ENCODE assay signal across 25 cellular contexts in the genomic region with DNA sequence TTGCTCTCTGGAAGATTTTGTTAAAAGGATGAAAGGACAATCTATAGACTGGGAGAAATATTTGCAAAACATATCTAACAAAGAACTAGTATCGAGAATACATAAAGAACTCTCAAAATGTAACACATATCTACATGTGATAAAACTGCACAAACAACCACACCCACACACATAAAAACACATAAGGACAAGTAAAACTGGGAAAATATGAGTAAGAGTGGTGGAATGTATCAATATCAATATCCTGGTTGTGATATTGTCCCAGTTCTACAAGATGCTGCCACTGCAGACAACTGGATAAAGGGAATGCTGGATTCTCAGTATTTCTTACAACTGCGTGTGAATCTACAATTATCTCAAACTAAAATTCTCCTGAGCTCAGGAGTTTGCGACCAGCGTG. TPM values are rescaled to one million over a fixed set of nuclear protein-coding genes. Genes with fewer than 3 reads are reported as not detected.
DNase-seq lines count a peak whose midpoint lies in the region; ATAC-seq and TF ChIP-seq lines count a peak whose summit lies in the region.
"Had no signal": no experiment of that assay in that cellular context is flagged by ENCODE, and none has a peak within 500 bp of the region (broad histone marks: within the 10 kb centered on the region; RNA-seq: fewer than 3 reads in every experiment).

No MANE protein-coding gene starts in this region.

- H3K27me3 Mint-ChIP-seq in activated CD4-positive, alpha-beta T cell treated with anti-CD3 and anti-CD28 coated beads for 36 hours: no peaks in the 10 kb centered on the region
- H3K27me3 Mint-ChIP-seq in MCF 10A (ENCODE audit: insufficient read depth, unreplicated experiment): no peaks in the 10 kb centered on the region
- H3K27me3 Mint-ChIP-seq in activated T-helper 1 cell treated with anti-CD3 and anti-CD28 coated beads, Interleukin-12 subunit alpha, Interleukin-12 subunit beta, Interleukin-2, Interleukin-4 antibody, amounts not matched to agents 30 ng/mL and 10 ng/mL and 1 ng/mL, durations not matched to agents 14 hours and 24 hours and 36 hours (ENCODE audit: insufficient read depth): no peaks in the 10 kb centered on the region
- H3K27me3 Mint-ChIP-seq: CD8-positive, alpha-beta memory T cell had no signal

- no peak overlapping the region for H3K4me2 ChIP-seq in mammary epithelial cell (ENCODE audit: insufficient read depth, low read depth, low read length)
- H3K4me2 ChIP-seq: KMS-11 had no signal

- no peak for ATAC-seq in activated CD4-positive, alpha-beta T cell treated with anti-CD3 and anti-CD28 coated beads for 36 hours
- peak; percentile 57 for ATAC-seq in mucosa of descending colon
- ATAC-seq in HG03432 (IDR thresholded peaks at IDR 0.05; ENCODE audit: unreplicated experiment): no peak

- in situ Hi-C loops in mammary epithelial cell (cut with MboI; ENCODE audit: low sequenced_read_pairs in 2 of 2): no loop called here

- WGBS in mammary epithelial cell (ENCODE audit: low coverage, missing lambda C conversion rate): 100% methylated on average over 4 of the region's 4 CpGs

- CTCF ChIA-PET in activated CD4-positive, alpha-beta T cell treated with anti-CD3 and anti-CD28 coated beads for 36 hours (lab: Charles Lee): no interaction called here
- CTCF ChIA-PET in MCF 10A (lab: Yijun Ruan, JAX) (interaction anchor here (0.7 to 1.1 kb wide), 2 partner anchors 87 to 89 kb away, joined by 3 to 4 read pairs; no protein-coding TSS in a partner anchor), mammary epithelial cell (lab: Charles Lee; ENCODE audit: low non-redundant PET) (interaction anchor here (0.6 kb wide), 1 partner anchor 18 kb away, joined by 3 read pairs; no protein-coding TSS in a partner anchor)

- peaks cover 87% of the 10 kb centered on the region for H3K79me2 ChIP-seq in mammary epithelial cell (ENCODE audit: insufficient read depth, low read length)

- POLR2A ChIA-PET in activated CD4-positive, alpha-beta T cell treated with anti-CD3 and anti-CD28 coated beads for 36 hours (lab: Charles Lee): no interaction called here
- POLR2A ChIA-PET in MCF 10A (lab: Yijun Ruan, JAX): interaction anchor here (1.0 kb wide), 1 partner anchor 14 kb away, joined by 3 read pairs; no protein-coding TSS in a partner anchor

- dilution Hi-C loops in mammary epithelial cell (cut with HindIII; ENCODE audit: low sequenced_read_pairs): no loop called here

- BruUV-seq in MCF 10A (replicated peaks; lab: Mats Ljungman, UMichigan): no TSS peak
- no TSS peak for BruUV-seq in mammary epithelial cell (replicated peaks; lab: Mats Ljungman, UMichigan)

- H3K27ac Mint-ChIP-seq in activated CD4-positive, alpha-beta T cell treated with anti-CD3 and anti-CD28 coated beads for 36 hours: peak overlapping the region; percentile 59
- peak overlapping the region; percentile 31 for H3K27ac Mint-ChIP-seq in MCF 10A (ENCODE audit: low read depth, unreplicated experiment)
- peak overlapping the region; percentile 49 for H3K27ac Mint-ChIP-seq in activated T-helper 1 cell treated with anti-CD3 and anti-CD28 coated beads, Interleukin-12 subunit alpha, Interleukin-12 subunit beta, Interleukin-2, Interleukin-4 antibody, amounts not matched to agents 30 ng/mL and 10 ng/mL and 1 ng/mL, durations not matched to agents 14 hours and 24 hours and 36 hours

- no peak overlapping the region for H3K27ac ChIP-seq in mammary epithelial cell (ENCODE audit: insufficient read depth, low read depth, low read length)
- H3K27ac ChIP-seq: KMS-11 had no signal

- no peaks in the 10 kb centered on the region for H3K27me3 ChIP-seq in mammary epithelial cell (ENCODE audit: insufficient read depth, low read length)

- H2AFZ ChIP-seq in mammary epithelial cell (ENCODE audit: low read depth, low read length): no peak overlapping the region

- no peak overlapping the region for H3K9ac ChIP-seq in mammary epithelial cell (ENCODE audit: insufficient read depth, low read length)
- H3K9ac ChIP-seq: KMS-11 had no signal

- H3K4me1 Mint-ChIP-seq in activated CD4-positive, alpha-beta T cell treated with anti-CD3 and anti-CD28 coated beads for 36 hours: peaks cover 39% of the 10 kb centered on the region
- peaks cover 8% of the 10 kb centered on the region for H3K4me1 Mint-ChIP-seq in MCF 10A (ENCODE audit: insufficient read depth, unreplicated experiment)
- peaks cover 38% of the 10 kb centered on the region for H3K4me1 Mint-ChIP-seq in activated T-helper 1 cell treated with anti-CD3 and anti-CD28 coated beads, Interleukin-12 subunit alpha, Interleukin-12 subunit beta, Interleukin-2, Interleukin-4 antibody, amounts not matched to agents 30 ng/mL and 10 ng/mL and 1 ng/mL, durations not matched to agents 14 hours and 24 hours and 36 hours (ENCODE audit: low read depth)

- TF ChIP-seq CTCF in MCF 10A (IDR thresholded peaks at IDR 0.05; ENCODE audit: unreplicated experiment) (no peak), mammary epithelial cell (conservative IDR thresholded peaks at IDR 0.05 in 1 of 2, IDR thresholded peaks at IDR 0.05 in 1 of 2; ENCODE audit: extremely low read depth in 1 of 2, insufficient read depth in 1 of 2, low read depth in 1 of 2, low read length in 2 of 2) (no peak), mucosa of descending colon (IDR thresholded peaks at IDR 0.05) (no peak)

- DNase-seq in activated CD4-positive, alpha-beta T cell treated with anti-CD3 and anti-CD28 coated beads for 36 hours: no peak
- no peak for DNase-seq in activated CD4-positive, alpha-beta T cell treated with anti-CD3 and anti-CD28 coated beads, Interleukin-2, amount 50 U/mL, for 4 hours
- DNase-seq in MCF 10A (ENCODE audit: unreplicated experiment) (no peak), mammary epithelial cell (no peak), mucosa of descending colon (no peak), NCI-H526 (lab: John Stamatoyannopoulos, UW) (no peak)
- DNase-seq in activated T-helper 1 cell treated with anti-CD3 and anti-CD28 coated beads, Interleukin-12 subunit alpha, Interleukin-12 subunit beta, Interleukin-2, Interleukin-4 antibody, amounts not matched to agents 30 ng/mL and 10 ng/mL and 1 ng/mL, durations not matched to agents 14 hours and 24 hours and 36 hours (ENCODE audit: low spot score): no peak
- DNase-seq: 8988T; AML-193; C1 segment of cervical spinal cord; Calu3; CD8-positive, alpha-beta memory T cell; DMS153; GOT3; HCEC 1CT; IMR-90; MV-4-11; NCI-H1105 treated with DMSO at 0.1 percent for 48 hours; NCI-H2029 treated with DMSO at 0.1 percent for 48 hours; NCI-H2171; NCI-H345; NCI-H524; Right ventricle myocardium superior had no signal

- H3K9me3 ChIP-seq in mammary epithelial cell (replicated peaks; ENCODE audit: insufficient read depth, low read length): no peaks in the 10 kb centered on the region
- no peaks in the 10 kb centered on the region for H3K9me3 ChIP-seq in mucosa of descending colon

- H3K36me3 Mint-ChIP-seq in activated CD4-positive, alpha-beta T cell treated with anti-CD3 and anti-CD28 coated beads for 36 hours (ENCODE audit: low read depth): peaks cover 43% of the 10 kb centered on the region
- peaks cover 31% of the 10 kb centered on the region for H3K36me3 Mint-ChIP-seq in MCF 10A (ENCODE audit: insufficient read depth, unreplicated experiment)
- H3K36me3 Mint-ChIP-seq in activated T-helper 1 cell treated with anti-CD3 and anti-CD28 coated beads, Interleukin-12 subunit alpha, Interleukin-12 subunit beta, Interleukin-2, Interleukin-4 antibody, amounts not matched to agents 30 ng/mL and 10 ng/mL and 1 ng/mL, durations not matched to agents 14 hours and 24 hours and 36 hours (ENCODE audit: low read depth): peaks cover 38% of the 10 kb centered on the region

- intact Hi-C loops in activated CD4-positive, alpha-beta T cell treated with anti-CD3 and anti-CD28 coated beads for 36 hours (cut with DNase I, micrococcal nuclease): no loop called here
- intact Hi-C loops in MCF 10A (cut with micrococcal nuclease) (no loop called here), mammary epithelial cell (cut with micrococcal nuclease) (no loop called here), mucosa of descending colon (cut with DNase I, micrococcal nuclease) (no loop called here)
- intact Hi-C loops in activated T-helper 1 cell treated with anti-CD3 and anti-CD28 coated beads, Interleukin-12 subunit alpha, Interleukin-12 subunit beta, Interleukin-2, Interleukin-4 antibody, amounts not matched to agents 30 ng/mL and 10 ng/mL and 1 ng/mL, durations not matched to agents 14 hours and 24 hours and 36 hours (cut with micrococcal nuclease): no loop called here

- peaks cover 36% of the 10 kb centered on the region for H3K4me1 ChIP-seq in mammary epithelial cell (ENCODE audit: insufficient read depth, low read length)
- H3K4me1 ChIP-seq in mucosa of descending colon (ENCODE audit: low read depth): peaks cover 6% of the 10 kb centered on the region

- no peaks in the 10 kb centered on the region for H4K20me1 ChIP-seq in mammary epithelial cell (ENCODE audit: insufficient read depth, low read length)

- H3K4me3 ChIP-seq in mammary epithelial cell (replicated peaks in 1 of 3; ENCODE audit: insufficient read depth in 1 of 3, low read depth in 2 of 3, low read length in 3 of 3): no peak overlapping the region
- H3K4me3 ChIP-seq in mucosa of descending colon: no peak overlapping the region

- H3K9me3 Mint-ChIP-seq in activated CD4-positive, alpha-beta T cell treated with anti-CD3 and anti-CD28 coated beads for 36 hours (ENCODE audit: low read depth): no peaks in the 10 kb centered on the region
- no peaks in the 10 kb centered on the region for H3K9me3 Mint-ChIP-seq in MCF 10A (ENCODE audit: unreplicated experiment)
- no peaks in the 10 kb centered on the region for H3K9me3 Mint-ChIP-seq in activated T-helper 1 cell treated with anti-CD3 and anti-CD28 coated beads, Interleukin-12 subunit alpha, Interleukin-12 subunit beta, Interleukin-2, Interleukin-4 antibody, amounts not matched to agents 30 ng/mL and 10 ng/mL and 1 ng/mL, durations not matched to agents 14 hours and 24 hours and 36 hours
- H3K9me3 Mint-ChIP-seq: CD8-positive, alpha-beta memory T cell had no signal

- H3K36me3 ChIP-seq in mammary epithelial cell (ENCODE audit: insufficient read depth, low read length) (peaks cover 35% of the 10 kb centered on the region), mucosa of descending colon (ENCODE audit: low read depth) (no peaks in the 10 kb centered on the region)

- H3K4me3 Mint-ChIP-seq in activated CD4-positive, alpha-beta T cell treated with anti-CD3 and anti-CD28 coated beads for 36 hours: no peak overlapping the region
- no peak overlapping the region for H3K4me3 Mint-ChIP-seq in MCF 10A (ENCODE audit: unreplicated experiment)
- H3K4me3 Mint-ChIP-seq in activated T-helper 1 cell treated with anti-CD3 and anti-CD28 coated beads, Interleukin-12 subunit alpha, Interleukin-12 subunit beta, Interleukin-2, Interleukin-4 antibody, amounts not matched to agents 30 ng/mL and 10 ng/mL and 1 ng/mL, durations not matched to agents 14 hours and 24 hours and 36 hours: no peak overlapping the region

RNA-seq across cellular contexts. Expression of gene VPS4B, which starts 9.3 kb away (rescaled TPM):
- 10 to 100 TPM; 40.7 to 48.4 TPM for total RNA-seq in activated CD4-positive, alpha-beta T cell treated with anti-CD3 and anti-CD28 coated beads for 36 hours
- total RNA-seq in MCF 10A (2022) (67.8 and 89.8 TPM in 2 replicates), mammary epithelial cell (10 to 100 TPM; 60.8 to 94.4 TPM), mucosa of descending colon (100 to 1,000 TPM in 2 of 3 donors, 10 to 100 TPM in 1; 83.8 to 167 (median 116) TPM)
- 31.0 TPM for polyA plus RNA-seq in mammary epithelial cell
- polyA minus RNA-seq in mammary epithelial cell: 30.0 TPM
- 58.6 and 60.7 TPM in 2 replicates for total RNA-seq in activated T-helper 1 cell treated with anti-CD3 and anti-CD28 coated beads, Interleukin-12 subunit alpha, Interleukin-12 subunit beta, Interleukin-2, Interleukin-4 antibody, amounts not matched to agents 30 ng/mL and 10 ng/mL and 1 ng/mL, durations not matched to agents 14 hours and 24 hours and 36 hours

RNA-seq across cellular contexts. Expression of gene KDSR, which starts 45.9 kb away (rescaled TPM):
- 10 to 100 TPM; 72.6 to 78.6 TPM for total RNA-seq in activated CD4-positive, alpha-beta T cell treated with anti-CD3 and anti-CD28 coated beads for 36 hours
- total RNA-seq in MCF 10A (2022) (97.4 and 108 TPM in 2 replicates), mammary epithelial cell (100 to 1,000 TPM in 1 of 2 donors, 10 to 100 TPM in 1; 65.7 to 101 TPM), mucosa of descending colon (10 to 100 TPM; 33.6 to 79.4 (median 51.4) TPM)
- 61.5 TPM for polyA plus RNA-seq in mammary epithelial cell
- 126 TPM for polyA minus RNA-seq in mammary epithelial cell
- total RNA-seq in activated T-helper 1 cell treated with anti-CD3 and anti-CD28 coated beads, Interleukin-12 subunit alpha, Interleukin-12 subunit beta, Interleukin-2, Interleukin-4 antibody, amounts not matched to agents 30 ng/mL and 10 ng/mL and 1 ng/mL, durations not matched to agents 14 hours and 24 hours and 36 hours: 72.2 and 83.5 TPM in 2 replicates
